In genomic region chr2:240851078-240851861, GRCh38 we compare ENCODE assay signal across 1 cellular context.
TF ChIP-seq lines count a peak whose summit lies in the region.

No MANE protein-coding gene starts in this region.

TF ChIP-seq in endothelial cell of umbilical vein, 7 proteins besides CTCF, POLR2A, EP300 and RAD21:
- TF ChIP-seq MYC (IDR thresholded peaks at IDR 0.05; ENCODE audit: low read depth, low read length), result no peak
- TF ChIP-seq JUN (IDR thresholded peaks at IDR 0.05; ENCODE audit: borderline replicate concordance, insufficient read depth, insufficient read length, low read depth), result no peak
- no peak for TF ChIP-seq MAX (IDR thresholded peaks at IDR 0.05; ENCODE audit: insufficient read depth, insufficient read length)
- TF ChIP-seq GATA2 (IDR thresholded peaks at IDR 0.05; ENCODE audit: insufficient read depth, insufficient read length, low read depth, low read length), result no peak
- TF ChIP-seq FOS (IDR thresholded peaks at IDR 0.05; ENCODE audit: borderline replicate concordance, insufficient read depth, low read length), result no peak
- no peak for TF ChIP-seq POLR2AphosphoS5 (IDR thresholded peaks at IDR 0.05; ENCODE audit: insufficient read depth, low read depth, low read length)
- no peak for TF ChIP-seq EZH2 (IDR thresholded peaks at IDR 0.05; ENCODE audit: borderline replicate concordance, low read depth, low read length, severe bottlenecking)
